ENCODE assay signal across 20 cellular contexts in the genomic region with DNA sequence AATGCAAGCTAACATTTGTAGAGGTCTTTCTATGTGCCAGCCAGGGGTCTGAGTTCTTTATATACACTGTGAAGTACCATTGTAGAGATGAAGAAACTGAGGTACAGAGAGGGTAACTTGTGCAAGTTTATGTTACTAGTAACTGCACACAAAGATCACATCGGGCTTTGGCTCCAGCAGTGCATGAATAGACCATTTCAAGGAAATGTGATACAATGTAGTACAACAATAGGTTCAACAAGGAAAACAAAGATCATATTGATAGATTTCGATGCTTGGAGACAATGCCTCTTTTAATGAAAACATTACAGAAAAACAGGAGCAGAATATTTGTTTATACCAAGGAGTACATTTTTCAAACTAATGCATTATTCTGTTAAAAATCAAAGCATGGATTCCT.
"Had no signal": no experiment of that assay in that cellular context is flagged by ENCODE, and none has a peak within 500 bp of the region (broad histone marks: within the 10 kb centered on the region; RNA-seq: fewer than 3 reads in every experiment).

No MANE protein-coding gene starts in this region.

- DNase-seq: activated gamma-delta T cell treated with Interleukin-2 at 50 U/mL for 16 hours; activated T-cell treated with anti-CD3 and anti-CD28 coated beads, Interleukin-2, amount 50 U/mL, for 1 hour; cerebellar nuclear complex; cortex of kidney; effector CD4-positive, alpha-beta T cell; gastrocnemius medialis; heart left ventricle; left lung; natural killer cell; right cardiac atrium; stimulated activated CD4-positive, alpha-beta T cell treated with anti-CD3 and anti-CD28 coated beads, Interleukin-1b, Interleukin-23, amount 100 ng/mL, for 48 hours; T1000; trophoblast cell; uterus had no signal

- ATAC-seq: activated naive CD4-positive, alpha-beta T cell treated with anti-CD3 and anti-CD28 coated beads, Interleukin-2, amount 50 U/mL, for 72 hours; esophagus mucosa; gastrocnemius medialis; heart left ventricle; left lung; natural killer cell; right cardiac atrium; WTC11 had no signal

- H3K27me3 ChIP-seq: breast epithelium, gastrocnemius medialis, heart left ventricle, left lung, uterus had no signal

- H3K4me1 ChIP-seq: breast epithelium, gastrocnemius medialis, heart left ventricle, left lung, suprapubic skin, uterus had no signal

- H3K27ac ChIP-seq: breast epithelium, gastrocnemius medialis, heart left ventricle, left lung, suprapubic skin, uterus had no signal

- H3K4me3 ChIP-seq: breast epithelium, gastrocnemius medialis, heart left ventricle, left lung, lung, suprapubic skin, uterus had no signal

- H3K36me3 ChIP-seq: breast epithelium, gastrocnemius medialis, heart left ventricle, left lung, suprapubic skin, uterus had no signal

- H3K9me3 ChIP-seq: breast epithelium, gastrocnemius medialis, heart left ventricle, left lung, suprapubic skin, uterus had no signal
